Comparison of ENCODE assay signal across 14 cellular contexts in genomic region chr11:22808559-22809197, GRCh38. TPM values are rescaled to one million over a fixed set of nuclear protein-coding genes. Genes with fewer than 3 reads are reported as not detected.
DNase-seq lines count a peak whose midpoint lies in the region; ATAC-seq, FAIRE-seq and TF ChIP-seq lines count a peak whose summit lies in the region.
"Had no signal": no experiment of that assay in that cellular context is flagged by ENCODE, and none has a peak within 500 bp of the region (broad histone marks: within the 10 kb centered on the region; RNA-seq: fewer than 3 reads in every experiment).

No MANE protein-coding gene starts in this region.

- TF ChIP-seq CTCF in fibroblast of the aortic adventitia (IDR thresholded peaks at IDR 0.05; ENCODE audit: insufficient read depth, low read length): no peak
- no peak for TF ChIP-seq CTCF in pancreas (IDR thresholded peaks at IDR 0.05)

- H3K9me3 ChIP-seq in pancreas: no peaks in the 10 kb centered on the region

- peak overlapping the region in 1 of 4 donors; percentile 6 for H3K27ac ChIP-seq in pancreas

- peaks cover 0 to 8% (median 0%) of the 10 kb centered on the region in 3 donors for H3K4me1 ChIP-seq in pancreas

- no peak for FAIRE-seq in pancreas (lab: Jason Lieb, UNC)

- intact Hi-C loops in pancreas (cut with DNase I): no loop called here

- DNase-seq in fibroblast of the aortic adventitia (ENCODE audit: low read depth) (peak; percentile 43), LoVo (ENCODE audit: low spot score) (no peak), COLO829 (ENCODE audit: low spot score) (no peak), pancreas (no peak)
- no peak for DNase-seq in stimulated activated CD4-positive, alpha-beta T cell treated with anti-CD3 and anti-CD28 coated beads, Interleukin-12 subunit alpha, Interleukin-12 subunit beta, amount 100 ng/mL, for 4 hours
- DNase-seq: activated CD4-positive, CD25-positive, alpha-beta regulatory T cell treated with anti-CD3 and anti-CD28 coated beads, Interleukin-2, amount 50 U/mL, for 72 hours; activated effector memory CD4-positive, alpha-beta T cell treated with anti-CD3 and anti-CD28 coated beads, Interleukin-2, amount 50 U/mL, for 16 hours; retina; SIG-M5 had no signal

- no peaks in the 10 kb centered on the region for H3K36me3 ChIP-seq in pancreas

- 92 to 93% methylated on average over 3 of the region's 3 CpGs for WGBS in pancreas, 2 donors

- peak; percentile 31 for ATAC-seq in GM19043 (IDR thresholded peaks at IDR 0.05; ENCODE audit: low read depth, unreplicated experiment)
- ATAC-seq in GM21786 (IDR thresholded peaks at IDR 0.05; ENCODE audit: unreplicated experiment): peak; percentile 27
- ATAC-seq in HG03439 (IDR thresholded peaks at IDR 0.05; ENCODE audit: unreplicated experiment): peak; percentile 20
- ATAC-seq in pancreas: no peak

- H3K4me3 ChIP-seq in fibroblast of the aortic adventitia (ENCODE audit: low read depth, low read length) (no peak overlapping the region), pancreas (no peak overlapping the region)

- no peaks in the 10 kb centered on the region for H3K27me3 ChIP-seq in pancreas

RNA-seq across cellular contexts. Expression of gene SVIP, which starts 20.9 kb away (rescaled TPM):
- total RNA-seq in fibroblast of the aortic adventitia (ENCODE audit: low replicate concordance) (4.1 and 6.9 TPM in 2 replicates), pancreas (10 to 100 TPM in 5 of 6 donors, 1 to 10 TPM in 1; 8.9 to 20.6 (median 15.2) TPM)
- polyA plus RNA-seq in pancreas: 10 to 100 TPM in 1 of 2 donors, 1 to 10 TPM in 1; 8.8 to 16.0 TPM

RNA-seq across cellular contexts. Expression of gene CCDC179, which starts 51.6 kb away (rescaled TPM):
- total RNA-seq in fibroblast of the aortic adventitia (ENCODE audit: low replicate concordance) (not detected in 2 replicates), pancreas (not detected)
- not detected for polyA plus RNA-seq in pancreas
- total RNA-seq: cerebellum, mesothelial cell of epicardium had no signal

Comparison
In these comparisons a context has a peak if more than half of its experiments do, and no peak if none do; other contexts are left out.
1. ATAC-seq: peak in GM19043 (single experiment), GM21786 (single experiment) and HG03439 (single experiment); none in pancreas (0 of 4).